Comparison of ENCODE assay signal across 1 cellular context in the genomic region with DNA sequence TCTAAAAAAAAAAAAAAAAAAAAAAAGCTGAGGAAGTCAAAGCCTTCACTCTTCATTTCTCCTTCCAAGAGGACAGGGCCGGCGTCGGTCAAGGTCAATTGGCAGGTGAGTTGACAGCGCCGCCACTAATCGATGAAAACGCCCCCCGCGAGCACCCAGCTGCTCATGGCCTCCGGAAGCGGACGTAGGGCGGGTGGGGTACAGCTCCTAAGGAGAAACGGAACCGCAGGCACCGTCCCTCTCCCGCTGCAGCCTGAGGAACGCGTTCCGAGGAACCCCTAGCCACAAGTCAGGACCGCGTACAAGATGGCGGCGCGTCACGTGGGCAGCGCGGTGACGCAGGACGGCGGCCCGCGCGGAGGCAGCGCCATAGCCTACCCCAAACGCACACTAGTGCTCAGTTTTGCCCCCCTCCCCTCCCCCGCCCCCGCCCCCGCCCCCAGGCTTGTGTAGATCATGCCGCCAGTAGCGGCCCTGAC.
TF ChIP-seq lines count a peak whose summit lies in the region.

A gene (plus strand): TSS at position 465 of the 479 bp plus-strand sequence. CDS start 16,045 bp downstream, outside the sequence.

TF ChIP-seq in HepG2, 621 proteins besides CTCF, POLR2A, EP300 and RAD21 (continued from another document and continues in another):
- TF ChIP-seq, protein P1, sequence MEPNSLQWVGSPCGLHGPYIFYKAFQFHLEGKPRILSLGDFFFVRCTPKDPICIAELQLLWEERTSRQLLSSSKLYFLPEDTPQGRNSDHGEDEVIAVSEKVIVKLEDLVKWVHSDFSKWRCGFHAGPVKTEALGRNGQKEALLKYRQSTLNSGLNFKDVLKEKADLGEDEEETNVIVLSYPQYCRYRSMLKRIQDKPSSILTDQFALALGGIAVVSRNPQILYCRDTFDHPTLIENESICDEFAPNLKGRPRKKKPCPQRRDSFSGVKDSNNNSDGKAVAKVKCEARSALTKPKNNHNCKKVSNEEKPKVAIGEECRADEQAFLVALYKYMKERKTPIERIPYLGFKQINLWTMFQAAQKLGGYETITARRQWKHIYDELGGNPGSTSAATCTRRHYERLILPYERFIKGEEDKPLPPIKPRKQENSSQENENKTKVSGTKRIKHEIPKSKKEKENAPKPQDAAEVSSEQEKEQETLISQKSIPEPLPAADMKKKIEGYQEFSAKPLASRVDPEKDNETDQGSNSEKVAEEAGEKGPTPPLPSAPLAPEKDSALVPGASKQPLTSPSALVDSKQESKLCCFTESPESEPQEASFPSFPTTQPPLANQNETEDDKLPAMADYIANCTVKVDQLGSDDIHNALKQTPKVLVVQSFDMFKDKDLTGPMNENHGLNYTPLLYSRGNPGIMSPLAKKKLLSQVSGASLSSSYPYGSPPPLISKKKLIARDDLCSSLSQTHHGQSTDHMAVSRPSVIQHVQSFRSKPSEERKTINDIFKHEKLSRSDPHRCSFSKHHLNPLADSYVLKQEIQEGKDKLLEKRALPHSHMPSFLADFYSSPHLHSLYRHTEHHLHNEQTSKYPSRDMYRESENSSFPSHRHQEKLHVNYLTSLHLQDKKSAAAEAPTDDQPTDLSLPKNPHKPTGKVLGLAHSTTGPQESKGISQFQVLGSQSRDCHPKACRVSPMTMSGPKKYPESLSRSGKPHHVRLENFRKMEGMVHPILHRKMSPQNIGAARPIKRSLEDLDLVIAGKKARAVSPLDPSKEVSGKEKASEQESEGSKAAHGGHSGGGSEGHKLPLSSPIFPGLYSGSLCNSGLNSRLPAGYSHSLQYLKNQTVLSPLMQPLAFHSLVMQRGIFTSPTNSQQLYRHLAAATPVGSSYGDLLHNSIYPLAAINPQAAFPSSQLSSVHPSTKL (CRISPR knock-in tag; IDR thresholded peaks at IDR 0.05): peak; percentile 48
- TF ChIP-seq, protein P2, sequence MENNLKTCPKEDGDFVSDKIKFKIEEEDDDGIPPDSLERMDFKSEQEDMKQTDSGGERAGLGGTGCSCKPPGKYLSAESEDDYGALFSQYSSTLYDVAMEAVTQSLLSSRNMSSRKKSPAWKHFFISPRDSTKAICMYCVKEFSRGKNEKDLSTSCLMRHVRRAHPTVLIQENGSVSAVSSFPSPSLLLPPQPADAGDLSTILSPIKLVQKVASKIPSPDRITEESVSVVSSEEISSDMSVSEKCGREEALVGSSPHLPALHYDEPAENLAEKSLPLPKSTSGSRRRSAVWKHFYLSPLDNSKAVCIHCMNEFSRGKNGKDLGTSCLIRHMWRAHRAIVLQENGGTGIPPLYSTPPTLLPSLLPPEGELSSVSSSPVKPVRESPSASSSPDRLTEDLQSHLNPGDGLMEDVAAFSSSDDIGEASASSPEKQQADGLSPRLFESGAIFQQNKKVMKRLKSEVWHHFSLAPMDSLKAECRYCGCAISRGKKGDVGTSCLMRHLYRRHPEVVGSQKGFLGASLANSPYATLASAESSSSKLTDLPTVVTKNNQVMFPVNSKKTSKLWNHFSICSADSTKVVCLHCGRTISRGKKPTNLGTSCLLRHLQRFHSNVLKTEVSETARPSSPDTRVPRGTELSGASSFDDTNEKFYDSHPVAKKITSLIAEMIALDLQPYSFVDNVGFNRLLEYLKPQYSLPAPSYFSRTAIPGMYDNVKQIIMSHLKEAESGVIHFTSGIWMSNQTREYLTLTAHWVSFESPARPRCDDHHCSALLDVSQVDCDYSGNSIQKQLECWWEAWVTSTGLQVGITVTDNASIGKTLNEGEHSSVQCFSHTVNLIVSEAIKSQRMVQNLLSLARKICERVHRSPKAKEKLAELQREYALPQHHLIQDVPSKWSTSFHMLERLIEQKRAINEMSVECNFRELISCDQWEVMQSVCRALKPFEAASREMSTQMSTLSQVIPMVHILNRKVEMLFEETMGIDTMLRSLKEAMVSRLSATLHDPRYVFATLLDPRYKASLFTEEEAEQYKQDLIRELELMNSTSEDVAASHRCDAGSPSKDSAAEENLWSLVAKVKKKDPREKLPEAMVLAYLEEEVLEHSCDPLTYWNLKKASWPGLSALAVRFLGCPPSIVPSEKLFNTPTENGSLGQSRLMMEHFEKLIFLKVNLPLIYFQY (CRISPR knock-in tag; IDR thresholded peaks at IDR 0.05; ENCODE audit: borderline replicate concordance): no peak
- TF ChIP-seq FLYWCH1 (CRISPR knock-in tag; IDR thresholded peaks at IDR 0.05): no peak
- TF ChIP-seq RAD51 (IDR thresholded peaks at IDR 0.05; ENCODE audit: borderline replicate concordance): peak; percentile 59; the same call in 1 of the 2 replicates
- TF ChIP-seq ZSCAN12 (CRISPR knock-in tag; IDR thresholded peaks at IDR 0.05): no peak
- no peak for TF ChIP-seq FOXA1 (IDR thresholded peaks at IDR 0.05)
- TF ChIP-seq FOXA1 (CRISPR knock-in tag; IDR thresholded peaks at IDR 0.05): peak; percentile 47
- TF ChIP-seq IRF2 (CRISPR knock-in tag; IDR thresholded peaks at IDR 0.05): peak; percentile 70; the same call in 1 of the 2 replicates
- no peak for TF ChIP-seq GATA4 (IDR thresholded peaks at IDR 0.05; ENCODE audit: borderline replicate concordance, low read depth)
- TF ChIP-seq ELF3 (CRISPR knock-in tag; IDR thresholded peaks at IDR 0.05): no peak; the same call in 1 of the 2 replicates
- no peak for TF ChIP-seq ZFP90 (CRISPR knock-in tag; IDR thresholded peaks at IDR 0.05; ENCODE audit: borderline replicate concordance)
- TF ChIP-seq KDM2A (CRISPR knock-in tag; IDR thresholded peaks at IDR 0.05; ENCODE audit: borderline replicate concordance, low read depth): peak; percentile 77
- TF ChIP-seq, protein P3, sequence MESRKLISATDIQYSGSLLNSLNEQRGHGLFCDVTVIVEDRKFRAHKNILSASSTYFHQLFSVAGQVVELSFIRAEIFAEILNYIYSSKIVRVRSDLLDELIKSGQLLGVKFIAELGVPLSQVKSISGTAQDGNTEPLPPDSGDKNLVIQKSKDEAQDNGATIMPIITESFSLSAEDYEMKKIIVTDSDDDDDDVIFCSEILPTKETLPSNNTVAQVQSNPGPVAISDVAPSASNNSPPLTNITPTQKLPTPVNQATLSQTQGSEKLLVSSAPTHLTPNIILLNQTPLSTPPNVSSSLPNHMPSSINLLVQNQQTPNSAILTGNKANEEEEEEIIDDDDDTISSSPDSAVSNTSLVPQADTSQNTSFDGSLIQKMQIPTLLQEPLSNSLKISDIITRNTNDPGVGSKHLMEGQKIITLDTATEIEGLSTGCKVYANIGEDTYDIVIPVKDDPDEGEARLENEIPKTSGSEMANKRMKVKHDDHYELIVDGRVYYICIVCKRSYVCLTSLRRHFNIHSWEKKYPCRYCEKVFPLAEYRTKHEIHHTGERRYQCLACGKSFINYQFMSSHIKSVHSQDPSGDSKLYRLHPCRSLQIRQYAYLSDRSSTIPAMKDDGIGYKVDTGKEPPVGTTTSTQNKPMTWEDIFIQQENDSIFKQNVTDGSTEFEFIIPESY (CRISPR knock-in tag; IDR thresholded peaks at IDR 0.05): 0 out of 2 replicates have a peak, but pooled peaks have one; percentile 4
- no peak for TF ChIP-seq TCF7 (IDR thresholded peaks at IDR 0.05; ENCODE audit: low read depth)
- no peak for TF ChIP-seq ZNF251 (CRISPR knock-in tag; IDR thresholded peaks at IDR 0.05)
- TF ChIP-seq, protein P4, sequence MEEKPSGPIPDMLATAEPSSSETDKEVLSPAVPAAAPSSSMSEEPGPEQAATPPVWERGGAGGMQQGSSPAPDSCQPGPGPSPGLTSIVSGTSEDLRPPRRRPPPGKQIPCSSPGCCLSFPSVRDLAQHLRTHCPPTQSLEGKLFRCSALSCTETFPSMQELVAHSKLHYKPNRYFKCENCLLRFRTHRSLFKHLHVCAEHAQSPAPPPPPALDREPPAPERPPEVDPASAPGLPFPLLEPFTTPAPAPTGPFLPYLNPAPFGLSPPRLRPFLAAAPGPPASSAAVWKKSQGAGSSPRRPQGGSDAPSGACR (CRISPR knock-in tag; IDR thresholded peaks at IDR 0.05): peak; percentile 91
- TF ChIP-seq ZFP36L2 (CRISPR knock-in tag; IDR thresholded peaks at IDR 0.05): no peak
- 0 out of 2 replicates have a peak, but pooled peaks have one; percentile 30 for TF ChIP-seq ZNF296 (CRISPR knock-in tag; conservative IDR thresholded peaks at IDR 0.05)
- TF ChIP-seq ZNF260 (CRISPR knock-in tag; IDR thresholded peaks at IDR 0.05; ENCODE audit: borderline replicate concordance, low read depth): no peak
- TF ChIP-seq, protein P5, sequence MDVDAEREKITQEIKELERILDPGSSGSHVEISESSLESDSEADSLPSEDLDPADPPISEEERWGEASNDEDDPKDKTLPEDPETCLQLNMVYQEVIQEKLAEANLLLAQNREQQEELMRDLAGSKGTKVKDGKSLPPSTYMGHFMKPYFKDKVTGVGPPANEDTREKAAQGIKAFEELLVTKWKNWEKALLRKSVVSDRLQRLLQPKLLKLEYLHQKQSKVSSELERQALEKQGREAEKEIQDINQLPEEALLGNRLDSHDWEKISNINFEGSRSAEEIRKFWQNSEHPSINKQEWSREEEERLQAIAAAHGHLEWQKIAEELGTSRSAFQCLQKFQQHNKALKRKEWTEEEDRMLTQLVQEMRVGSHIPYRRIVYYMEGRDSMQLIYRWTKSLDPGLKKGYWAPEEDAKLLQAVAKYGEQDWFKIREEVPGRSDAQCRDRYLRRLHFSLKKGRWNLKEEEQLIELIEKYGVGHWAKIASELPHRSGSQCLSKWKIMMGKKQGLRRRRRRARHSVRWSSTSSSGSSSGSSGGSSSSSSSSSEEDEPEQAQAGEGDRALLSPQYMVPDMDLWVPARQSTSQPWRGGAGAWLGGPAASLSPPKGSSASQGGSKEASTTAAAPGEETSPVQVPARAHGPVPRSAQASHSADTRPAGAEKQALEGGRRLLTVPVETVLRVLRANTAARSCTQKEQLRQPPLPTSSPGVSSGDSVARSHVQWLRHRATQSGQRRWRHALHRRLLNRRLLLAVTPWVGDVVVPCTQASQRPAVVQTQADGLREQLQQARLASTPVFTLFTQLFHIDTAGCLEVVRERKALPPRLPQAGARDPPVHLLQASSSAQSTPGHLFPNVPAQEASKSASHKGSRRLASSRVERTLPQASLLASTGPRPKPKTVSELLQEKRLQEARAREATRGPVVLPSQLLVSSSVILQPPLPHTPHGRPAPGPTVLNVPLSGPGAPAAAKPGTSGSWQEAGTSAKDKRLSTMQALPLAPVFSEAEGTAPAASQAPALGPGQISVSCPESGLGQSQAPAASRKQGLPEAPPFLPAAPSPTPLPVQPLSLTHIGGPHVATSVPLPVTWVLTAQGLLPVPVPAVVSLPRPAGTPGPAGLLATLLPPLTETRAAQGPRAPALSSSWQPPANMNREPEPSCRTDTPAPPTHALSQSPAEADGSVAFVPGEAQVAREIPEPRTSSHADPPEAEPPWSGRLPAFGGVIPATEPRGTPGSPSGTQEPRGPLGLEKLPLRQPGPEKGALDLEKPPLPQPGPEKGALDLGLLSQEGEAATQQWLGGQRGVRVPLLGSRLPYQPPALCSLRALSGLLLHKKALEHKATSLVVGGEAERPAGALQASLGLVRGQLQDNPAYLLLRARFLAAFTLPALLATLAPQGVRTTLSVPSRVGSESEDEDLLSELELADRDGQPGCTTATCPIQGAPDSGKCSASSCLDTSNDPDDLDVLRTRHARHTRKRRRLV (CRISPR knock-in tag; IDR thresholded peaks at IDR 0.05): no peak
- TF ChIP-seq, protein P6, sequence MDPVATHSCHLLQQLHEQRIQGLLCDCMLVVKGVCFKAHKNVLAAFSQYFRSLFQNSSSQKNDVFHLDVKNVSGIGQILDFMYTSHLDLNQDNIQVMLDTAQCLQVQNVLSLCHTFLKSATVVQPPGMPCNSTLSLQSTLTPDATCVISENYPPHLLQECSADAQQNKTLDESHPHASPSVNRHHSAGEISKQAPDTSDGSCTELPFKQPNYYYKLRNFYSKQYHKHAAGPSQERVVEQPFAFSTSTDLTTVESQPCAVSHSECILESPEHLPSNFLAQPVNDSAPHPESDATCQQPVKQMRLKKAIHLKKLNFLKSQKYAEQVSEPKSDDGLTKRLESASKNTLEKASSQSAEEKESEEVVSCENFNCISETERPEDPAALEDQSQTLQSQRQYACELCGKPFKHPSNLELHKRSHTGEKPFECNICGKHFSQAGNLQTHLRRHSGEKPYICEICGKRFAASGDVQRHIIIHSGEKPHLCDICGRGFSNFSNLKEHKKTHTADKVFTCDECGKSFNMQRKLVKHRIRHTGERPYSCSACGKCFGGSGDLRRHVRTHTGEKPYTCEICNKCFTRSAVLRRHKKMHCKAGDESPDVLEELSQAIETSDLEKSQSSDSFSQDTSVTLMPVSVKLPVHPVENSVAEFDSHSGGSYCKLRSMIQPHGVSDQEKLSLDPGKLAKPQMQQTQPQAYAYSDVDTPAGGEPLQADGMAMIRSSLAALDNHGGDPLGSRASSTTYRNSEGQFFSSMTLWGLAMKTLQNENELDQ (CRISPR knock-in tag; IDR thresholded peaks at IDR 0.05; ENCODE audit: borderline replicate concordance): no peak
- TF ChIP-seq, protein P7, sequence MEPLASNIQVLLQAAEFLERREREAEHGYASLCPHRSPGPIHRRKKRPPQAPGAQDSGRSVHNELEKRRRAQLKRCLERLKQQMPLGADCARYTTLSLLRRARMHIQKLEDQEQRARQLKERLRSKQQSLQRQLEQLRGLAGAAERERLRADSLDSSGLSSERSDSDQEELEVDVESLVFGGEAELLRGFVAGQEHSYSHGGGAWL (CRISPR knock-in tag; IDR thresholded peaks at IDR 0.05): no peak
- TF ChIP-seq, protein P8, sequence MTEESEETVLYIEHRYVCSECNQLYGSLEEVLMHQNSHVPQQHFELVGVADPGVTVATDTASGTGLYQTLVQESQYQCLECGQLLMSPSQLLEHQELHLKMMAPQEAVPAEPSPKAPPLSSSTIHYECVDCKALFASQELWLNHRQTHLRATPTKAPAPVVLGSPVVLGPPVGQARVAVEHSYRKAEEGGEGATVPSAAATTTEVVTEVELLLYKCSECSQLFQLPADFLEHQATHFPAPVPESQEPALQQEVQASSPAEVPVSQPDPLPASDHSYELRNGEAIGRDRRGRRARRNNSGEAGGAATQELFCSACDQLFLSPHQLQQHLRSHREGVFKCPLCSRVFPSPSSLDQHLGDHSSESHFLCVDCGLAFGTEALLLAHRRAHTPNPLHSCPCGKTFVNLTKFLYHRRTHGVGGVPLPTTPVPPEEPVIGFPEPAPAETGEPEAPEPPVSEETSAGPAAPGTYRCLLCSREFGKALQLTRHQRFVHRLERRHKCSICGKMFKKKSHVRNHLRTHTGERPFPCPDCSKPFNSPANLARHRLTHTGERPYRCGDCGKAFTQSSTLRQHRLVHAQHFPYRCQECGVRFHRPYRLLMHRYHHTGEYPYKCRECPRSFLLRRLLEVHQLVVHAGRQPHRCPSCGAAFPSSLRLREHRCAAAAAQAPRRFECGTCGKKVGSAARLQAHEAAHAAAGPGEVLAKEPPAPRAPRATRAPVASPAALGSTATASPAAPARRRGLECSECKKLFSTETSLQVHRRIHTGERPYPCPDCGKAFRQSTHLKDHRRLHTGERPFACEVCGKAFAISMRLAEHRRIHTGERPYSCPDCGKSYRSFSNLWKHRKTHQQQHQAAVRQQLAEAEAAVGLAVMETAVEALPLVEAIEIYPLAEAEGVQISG (CRISPR knock-in tag; IDR thresholded peaks at IDR 0.05): peak; percentile 78
- no peak for TF ChIP-seq ISL2 (CRISPR knock-in tag; IDR thresholded peaks at IDR 0.05)
